In genomic region chr6:16301511-16301910, GRCh38 we compare ENCODE assay signal across 16 cellular contexts.
DNase-seq lines count a peak whose midpoint lies in the region; ATAC-seq, FAIRE-seq and TF ChIP-seq lines count a peak whose summit lies in the region.
"Had no signal": no experiment of that assay in that cellular context is flagged by ENCODE, and none has a peak within 500 bp of the region (broad histone marks: within the 10 kb centered on the region; RNA-seq: fewer than 3 reads in every experiment).

No MANE protein-coding gene starts in this region.

- no peak overlapping the region for H3K4me3 ChIP-seq in GM12878
- H3K4me3 ChIP-seq in breast epithelium, result no peak overlapping the region
- H3K4me3 ChIP-seq in smooth muscle cell, result no peak overlapping the region
- H3K4me3 ChIP-seq: sigmoid colon, upper lobe of left lung had no signal

- H3K27ac Mint-ChIP-seq in activated CD4-positive, alpha-beta T cell treated with anti-CD3 and anti-CD28 coated beads for 36 hours, result no peak overlapping the region
- H3K27ac Mint-ChIP-seq: activated T-helper 17 cell treated with anti-CD3 and anti-CD28 coated beads, Interleukin-2, amount 50 U/mL, for 72 hours; CD4-positive, alpha-beta T cell had no signal

- SMC1A ChIA-PET in GM12878 (lab: Charles Lee; ENCODE audit: uncharacterized antibody, unreplicated experiment), result interaction anchor here (0.6 to 1.9 kb wide), 20 partner anchors 9 to 1050 kb away, joined by 3 to 16 read pairs (median 4); no protein-coding TSS in a partner anchor

- no peaks in the 10 kb centered on the region for H3F3A ChIP-seq in smooth muscle cell (ENCODE audit: low read depth)

- intact Hi-C loops in GM12878 (cut with micrococcal nuclease; ENCODE audit: unreplicated experiment) (loop anchor here (10.0 kb wide), 1 partner anchor 463 kb away; the partner anchor contains the start of gene ATXN1), breast epithelium (cut with DNase I; ENCODE audit: low total_unique reads) (loop anchor here (5.0 kb wide), 1 partner anchor 404 kb away; no protein-coding TSS in a partner anchor)
- intact Hi-C loops in activated CD4-positive, alpha-beta T cell treated with anti-CD3 and anti-CD28 coated beads for 36 hours (cut with DNase I, micrococcal nuclease), result no loop called here

- no peak overlapping the region for H3K9ac ChIP-seq in GM12878 (ENCODE audit: control insufficient read depth, insufficient read depth, low read length)
- no peak overlapping the region for H3K9ac ChIP-seq in smooth muscle cell (ENCODE audit: low read depth)

- H3K9me3 ChIP-seq in GM12878 (replicated peaks; ENCODE audit: control insufficient read depth, insufficient read depth, low read length), result no peaks in the 10 kb centered on the region
- H3K9me3 ChIP-seq in breast epithelium, result no peaks in the 10 kb centered on the region
- no peaks in the 10 kb centered on the region for H3K9me3 ChIP-seq in smooth muscle cell (replicated peaks; ENCODE audit: low read depth)
- H3K9me3 ChIP-seq: sigmoid colon, upper lobe of left lung had no signal

- H3K27me3 ChIP-seq in GM12878 (replicated peaks in 1 of 2; ENCODE audit: control insufficient read depth in 2 of 2, insufficient read depth in 2 of 2, low read length in 1 of 2), result no peaks in the 10 kb centered on the region
- no peaks in the 10 kb centered on the region for H3K27me3 ChIP-seq in breast epithelium
- H3K27me3 ChIP-seq in smooth muscle cell (ENCODE audit: low read depth), result no peaks in the 10 kb centered on the region
- H3K27me3 ChIP-seq: brain microvascular endothelial cell, sigmoid colon, upper lobe of left lung had no signal

- H3K9me3 Mint-ChIP-seq in activated CD4-positive, alpha-beta T cell treated with anti-CD3 and anti-CD28 coated beads for 36 hours (ENCODE audit: low read depth), result no peaks in the 10 kb centered on the region
- H3K9me3 Mint-ChIP-seq: activated T-helper 17 cell treated with anti-CD3 and anti-CD28 coated beads, Interleukin-2, amount 50 U/mL, for 72 hours; CD4-positive, alpha-beta T cell had no signal

- H3K27me3 Mint-ChIP-seq in activated CD4-positive, alpha-beta T cell treated with anti-CD3 and anti-CD28 coated beads for 36 hours, result no peaks in the 10 kb centered on the region
- H3K27me3 Mint-ChIP-seq: activated T-helper 17 cell treated with anti-CD3 and anti-CD28 coated beads, Interleukin-2, amount 50 U/mL, for 72 hours; CD4-positive, alpha-beta T cell had no signal

- TF ChIP-seq EP300 in GM12878 (IDR thresholded peaks at IDR 0.05; ENCODE audit: borderline replicate concordance in 1 of 2, control insufficient read depth in 1 of 2, low read depth in 2 of 2, low read length in 2 of 2), result no peak; a peak in 1 of 4 replicates

- H3K4me1 ChIP-seq in GM12878 (ENCODE audit: control insufficient read depth, insufficient read depth, low read length) (peaks cover 31% of the 10 kb centered on the region), breast epithelium (no peaks in the 10 kb centered on the region), smooth muscle cell (ENCODE audit: low read depth) (no peaks in the 10 kb centered on the region)
- H3K4me1 ChIP-seq: sigmoid colon, upper lobe of left lung had no signal

- no peak overlapping the region for H2AFZ ChIP-seq in GM12878 (ENCODE audit: control insufficient read depth, low read depth, low read length)
- no peak overlapping the region for H2AFZ ChIP-seq in smooth muscle cell (ENCODE audit: low read depth)

- H3K79me2 ChIP-seq in GM12878 (ENCODE audit: control insufficient read depth, insufficient read depth, low read length), result no peaks in the 10 kb centered on the region
- no peaks in the 10 kb centered on the region for H3K79me2 ChIP-seq in smooth muscle cell (ENCODE audit: low read depth)

- CTCF ChIA-PET in GM12878 (lab: Yijun Ruan, JAX), result interaction anchor here (0.8 to 5.4 kb wide), 14 partner anchors 8 to 470 kb away, joined by 3 to 71 read pairs (median 4); no protein-coding TSS in a partner anchor
- CTCF ChIA-PET in activated CD4-positive, alpha-beta T cell treated with anti-CD3 and anti-CD28 coated beads for 36 hours (lab: Charles Lee), result interaction anchor here (0.6 kb wide), 1 partner anchor 30 kb away, joined by 3 read pairs; no protein-coding TSS in a partner anchor

- BruUV-seq in GM12878 (replicated peaks; lab: Mats Ljungman, UMichigan), result no TSS peak

- WGBS in GM12878 (ENCODE audit: insufficient coverage, insufficient replicate concordance, low lambda C conversion rate, missing lambda C conversion rate), result 4% methylated on average over 7 of the region's 7 CpGs
- WGBS in smooth muscle cell (ENCODE audit: low lambda C conversion rate), result 91% methylated on average over 7 of the region's 7 CpGs

- RAD21 ChIA-PET in GM12878 (lab: Charles Lee; ENCODE audit: unreplicated experiment), result interaction anchor here (0.6 to 1.8 kb wide), 15 partner anchors 10 to 462 kb away, joined by 3 to 10 read pairs (median 4); no protein-coding TSS in a partner anchor

- peak overlapping the region; percentile 32 for H3K4me2 ChIP-seq in GM12878 (ENCODE audit: control insufficient read depth, insufficient read depth)
- H3K4me2 ChIP-seq in smooth muscle cell, result no peak overlapping the region

- no peak overlapping the region for H3K4me3 Mint-ChIP-seq in activated CD4-positive, alpha-beta T cell treated with anti-CD3 and anti-CD28 coated beads for 36 hours
- H3K4me3 Mint-ChIP-seq: activated T-helper 17 cell treated with anti-CD3 and anti-CD28 coated beads, Interleukin-2, amount 50 U/mL, for 72 hours; CD4-positive, alpha-beta T cell had no signal

- TF ChIP-seq RAD21 in GM12878 (IDR thresholded peaks at IDR 0.05; ENCODE audit: insufficient read depth, low read depth, low read length), result no peak

- ATAC-seq in GM18508 (IDR thresholded peaks at IDR 0.05; ENCODE audit: insufficient read depth, unreplicated experiment) (peak; percentile 32), GM21367 (IDR thresholded peaks at IDR 0.05; ENCODE audit: unreplicated experiment) (peak; percentile 44), HG03095 (IDR thresholded peaks at IDR 0.05; ENCODE audit: unreplicated experiment) (peak; percentile 59), GM12878 (peak; percentile 73)
- no peak for ATAC-seq in activated CD4-positive, alpha-beta T cell treated with anti-CD3 and anti-CD28 coated beads for 36 hours
- ATAC-seq: activated T-helper 17 cell treated with anti-CD3 and anti-CD28 coated beads, Interleukin-2, amount 50 U/mL, for 72 hours had no signal

- peaks cover 5% of the 10 kb centered on the region for H3K4me1 Mint-ChIP-seq in activated CD4-positive, alpha-beta T cell treated with anti-CD3 and anti-CD28 coated beads for 36 hours
- H3K4me1 Mint-ChIP-seq: activated T-helper 17 cell treated with anti-CD3 and anti-CD28 coated beads, Interleukin-2, amount 50 U/mL, for 72 hours had no signal

- H3K36me3 Mint-ChIP-seq in activated CD4-positive, alpha-beta T cell treated with anti-CD3 and anti-CD28 coated beads for 36 hours (ENCODE audit: low read depth), result peaks cover 11% of the 10 kb centered on the region

- H3K27ac ChIP-seq in GM12878 (ENCODE audit: control insufficient read depth, insufficient read depth) (no peak overlapping the region), breast epithelium (no peak overlapping the region), smooth muscle cell (ENCODE audit: low read depth) (no peak overlapping the region)
- H3K27ac ChIP-seq: brain microvascular endothelial cell, epithelial cell of prostate, sigmoid colon, upper lobe of left lung had no signal

- H3K36me3 ChIP-seq in GM12878 (ENCODE audit: control insufficient read depth in 2 of 2, insufficient read depth in 2 of 2, low read length in 1 of 2), result peaks cover 0 to 8% of the 10 kb centered on the region in 2 experiments; a peak in 2 of 4 replicates
- no peaks in the 10 kb centered on the region for H3K36me3 ChIP-seq in breast epithelium
- H3K36me3 ChIP-seq in smooth muscle cell (ENCODE audit: low read depth), result no peaks in the 10 kb centered on the region

- no peak for TF ChIP-seq CTCF in GM12878 (IDR thresholded peaks at IDR 0.05 in 2 of 3, conservative IDR thresholded peaks at IDR 0.05 in 1 of 3; ENCODE audit: control insufficient read depth in 2 of 3, extremely low read depth in 1 of 3, insufficient read depth in 1 of 3, low read depth in 3 of 3, low read length in 3 of 3)
- no peak for TF ChIP-seq CTCF in breast epithelium (IDR thresholded peaks at IDR 0.05)
- TF ChIP-seq CTCF in smooth muscle cell (IDR thresholded peaks at IDR 0.05; ENCODE audit: borderline replicate concordance, insufficient read depth, poor library complexity, severe bottlenecking), result no peak

- TF ChIP-seq POLR2A in GM12878 (IDR thresholded peaks at IDR 0.05; ENCODE audit: low read depth, low read length), result no peak
- no peak for TF ChIP-seq POLR2A in breast epithelium (IDR thresholded peaks at IDR 0.05)

- DNase-seq in GM12878 (ENCODE audit: low read depth, low spot score) (peak; percentile 38), breast epithelium (ENCODE audit: low spot score in 2 of 2) (no peak), smooth muscle cell (lab: John Stamatoyannopoulos, UW; ENCODE audit: unreplicated experiment) (no peak), 8988T (no peak)
- no peak for DNase-seq in activated CD4-positive, alpha-beta T cell treated with anti-CD3 and anti-CD28 coated beads for 36 hours
- DNase-seq: brain microvascular endothelial cell; CD4-positive, alpha-beta T cell; Karpas-422; NCI-H82; sigmoid colon; upper lobe of left lung had no signal

- POLR2A ChIA-PET in GM12878 (lab: Charles Lee), result interaction anchor here (0.9 to 1.0 kb wide), 2 partner anchors 11 to 18 kb away, joined by 3 to 5 read pairs; no protein-coding TSS in a partner anchor
- POLR2A ChIA-PET in activated CD4-positive, alpha-beta T cell treated with anti-CD3 and anti-CD28 coated beads for 36 hours (lab: Charles Lee), result no interaction called here

- in situ Hi-C loops in GM12878 (cut with MboI), result no loop called here

- FAIRE-seq in GM12878 (lab: Jason Lieb, UNC), result peak; percentile 85

- H4K20me1 ChIP-seq in GM12878 (ENCODE audit: control insufficient read depth, insufficient read depth) (no peaks in the 10 kb centered on the region), smooth muscle cell (ENCODE audit: low read depth) (peaks cover 12% of the 10 kb centered on the region)

TF ChIP-seq in GM12878, 131 proteins besides CTCF, POLR2A, EP300 and RAD21 (continues in another document):
- no peak for TF ChIP-seq HCFC1 (IDR thresholded peaks at IDR 0.05; ENCODE audit: low read length)

Comparison
In these comparisons a context has a peak if more than half of its experiments do, and no peak if none do; other contexts are left out.
1. intact Hi-C loops: an anchor here in GM12878 (10.0 kb wide) and breast epithelium (5.0 kb wide); none called in activated CD4-positive, alpha-beta T cell treated with anti-CD3 and anti-CD28 coated beads for 36 hours.